In genomic region chr14:102089621-102090343, GRCh38 we compare ENCODE assay signal across 12 cellular contexts. TPM values are rescaled to one million over a fixed set of nuclear protein-coding genes. Genes with fewer than 3 reads are reported as not detected.
DNase-seq lines count a peak whose midpoint lies in the region; ATAC-seq and TF ChIP-seq lines count a peak whose summit lies in the region.
"Had no signal": no experiment of that assay in that cellular context is flagged by ENCODE, and none has a peak within 500 bp of the region (broad histone marks: within the 10 kb centered on the region; RNA-seq: fewer than 3 reads in every experiment).

No MANE protein-coding gene starts in this region.

- H3K9me3 ChIP-seq in trophoblast cell (ENCODE audit: insufficient read depth, low read depth, low read length), result no peaks in the 10 kb centered on the region
- H3K9me3 ChIP-seq in right atrium auricular region, result no peaks in the 10 kb centered on the region
- H3K9me3 ChIP-seq: transverse colon had no signal

- no peak for DNase-seq in activated CD4-positive, alpha-beta T cell treated with anti-CD3 and anti-CD28 coated beads, Interleukin-2, amount 10 ng/mL, durations not matched to agents 7 days and 5 days
- no peak for DNase-seq in activated CD4-positive, alpha-beta T cell treated with anti-CD3 and anti-CD28 coated beads for 4 hours
- no peak for DNase-seq in RWPE1 (ENCODE audit: low spot score)
- no peak for DNase-seq in effector memory CD8-positive, alpha-beta T cell
- DNase-seq in trophoblast cell, result no peak
- no peak for DNase-seq in DMS53 treated with DMSO at 0.1 percent for 48 hours (lab: John Stamatoyannopoulos, UW; ENCODE audit: unreplicated experiment)
- no peak for DNase-seq in right atrium auricular region (ENCODE audit: low spot score)
- DNase-seq: NCI-H510A treated with DMSO at 0.1 percent for 48 hours, PC-3, transverse colon had no signal

- peaks cover 16% of the 10 kb centered on the region for H3K36me3 Mint-ChIP-seq in activated CD4-positive, alpha-beta T cell treated with anti-CD3 and anti-CD28 coated beads, Interleukin-2, amount 10 ng/mL, durations not matched to agents 7 days and 5 days (ENCODE audit: low read depth)
- H3K36me3 Mint-ChIP-seq in effector memory CD8-positive, alpha-beta T cell (ENCODE audit: insufficient read depth), result peaks cover 41% of the 10 kb centered on the region

- no peak for ATAC-seq in effector memory CD8-positive, alpha-beta T cell (replicated peaks)
- no peak for ATAC-seq in GM19452 (IDR thresholded peaks at IDR 0.05; ENCODE audit: unreplicated experiment)
- ATAC-seq: PC-3 had no signal

- no peak overlapping the region for H2BK5ac ChIP-seq in trophoblast cell (ENCODE audit: low read depth, low read length, poor library complexity)

- no peak overlapping the region for H4K12ac ChIP-seq in trophoblast cell (ENCODE audit: low read depth, low read length)

- no peak overlapping the region for H2AFZ ChIP-seq in trophoblast cell (ENCODE audit: insufficient read depth, low read length, poor library complexity)

- H3K4me1 Mint-ChIP-seq in activated CD4-positive, alpha-beta T cell treated with anti-CD3 and anti-CD28 coated beads, Interleukin-2, amount 10 ng/mL, durations not matched to agents 7 days and 5 days, result peaks cover 37% of the 10 kb centered on the region
- H3K4me1 Mint-ChIP-seq in effector memory CD8-positive, alpha-beta T cell (ENCODE audit: low read depth in 2 of 2), result peaks cover 35 to 37% of the 10 kb centered on the region in 2 donors

- H3K4me1 ChIP-seq in trophoblast cell (ENCODE audit: control insufficient read depth in 1 of 2, insufficient read depth in 2 of 2, low read length in 2 of 2) (peaks cover 22 to 23% of the 10 kb centered on the region in 2 experiments), right atrium auricular region (peaks cover 0 to 22% of the 10 kb centered on the region in 2 donors)

- peak overlapping the region; percentile 2 for H2BK12ac ChIP-seq in trophoblast cell (ENCODE audit: low read length)

- H3K14ac ChIP-seq in trophoblast cell (ENCODE audit: low read length), result no peak overlapping the region

- H3K9me3 Mint-ChIP-seq in activated CD4-positive, alpha-beta T cell treated with anti-CD3 and anti-CD28 coated beads, Interleukin-2, amount 10 ng/mL, durations not matched to agents 7 days and 5 days, result no peaks in the 10 kb centered on the region
- no peaks in the 10 kb centered on the region for H3K9me3 Mint-ChIP-seq in effector memory CD8-positive, alpha-beta T cell

- H3K27ac Mint-ChIP-seq in activated CD4-positive, alpha-beta T cell treated with anti-CD3 and anti-CD28 coated beads, Interleukin-2, amount 10 ng/mL, durations not matched to agents 7 days and 5 days, result peak overlapping the region; percentile 66
- peak overlapping the region in 1 of 2 donors; percentile 68 for H3K27ac Mint-ChIP-seq in effector memory CD8-positive, alpha-beta T cell

- H3K4me3 Mint-ChIP-seq in activated CD4-positive, alpha-beta T cell treated with anti-CD3 and anti-CD28 coated beads, Interleukin-2, amount 10 ng/mL, durations not matched to agents 7 days and 5 days, result peak overlapping the region; percentile 83
- peak overlapping the region; percentile 90 to 94 for H3K4me3 Mint-ChIP-seq in effector memory CD8-positive, alpha-beta T cell

- no peak overlapping the region for H2BK120ac ChIP-seq in trophoblast cell (ENCODE audit: insufficient read depth, low read length, poor library complexity)

- H3K79me1 ChIP-seq in trophoblast cell (ENCODE audit: low read length), result peaks cover 20% of the 10 kb centered on the region

- peaks cover 4 to 8% of the 10 kb centered on the region in 2 experiments for H3K36me3 ChIP-seq in trophoblast cell (ENCODE audit: control insufficient read depth in 1 of 2, insufficient read depth in 2 of 2, low read length in 2 of 2)
- peaks cover 9% of the 10 kb centered on the region for H3K36me3 ChIP-seq in right atrium auricular region

- no peak overlapping the region for H4K91ac ChIP-seq in trophoblast cell (ENCODE audit: low read depth, low read length)

- peak overlapping the region; percentile 9 for H2AK5ac ChIP-seq in trophoblast cell (ENCODE audit: low read length)

- H3K9ac ChIP-seq in trophoblast cell (ENCODE audit: low read length), result peak overlapping the region; percentile 19

- no CpG with 5 or more reads among the region's 11 CpGs for WGBS in trophoblast cell (ENCODE audit: extremely low coverage, insufficient coverage, insufficient read length)

- H3K27me3 ChIP-seq in trophoblast cell (ENCODE audit: insufficient read depth, low read length) (no peaks in the 10 kb centered on the region), right atrium auricular region (no peaks in the 10 kb centered on the region)
- H3K27me3 ChIP-seq: transverse colon had no signal

- H3K27ac ChIP-seq in RWPE1 (peak overlapping the region; percentile 93), trophoblast cell (ENCODE audit: low read depth, low read length) (peak overlapping the region; percentile 10), right atrium auricular region (no peak overlapping the region)
- H3K27ac ChIP-seq: coronary artery had no signal

- no peak overlapping the region for H4K8ac ChIP-seq in trophoblast cell (ENCODE audit: low read depth, low read length)

- peak overlapping the region; percentile 14 for H3K18ac ChIP-seq in trophoblast cell (ENCODE audit: low read length)

- peaks cover 21% of the 10 kb centered on the region for H3K79me2 ChIP-seq in trophoblast cell (ENCODE audit: control insufficient read depth, insufficient read depth, low read length, poor library complexity)

- H3K23ac ChIP-seq in trophoblast cell (ENCODE audit: low read length), result no peak overlapping the region

- CTCF ChIA-PET in activated CD4-positive, alpha-beta T cell treated with anti-CD3 and anti-CD28 coated beads, Interleukin-2, amount 10 ng/mL, durations not matched to agents 7 days and 5 days (lab: Charles Lee), result interaction anchor here (0.6 kb wide), 1 partner anchor 204 kb away, joined by 3 read pairs; no protein-coding TSS in a partner anchor
- CTCF ChIA-PET in RWPE1 (lab: Yijun Ruan, JAX), result no interaction called here

- no peak overlapping the region for H3K4ac ChIP-seq in trophoblast cell (ENCODE audit: low read depth, low read length)

- H3K4me3 ChIP-seq in trophoblast cell (ENCODE audit: low read depth, low read length), result no peak overlapping the region
- H3K4me3 ChIP-seq in right atrium auricular region, result no peak overlapping the region
- H3K4me3 ChIP-seq: transverse colon had no signal

- POLR2A ChIA-PET in activated CD4-positive, alpha-beta T cell treated with anti-CD3 and anti-CD28 coated beads, Interleukin-2, amount 10 ng/mL, durations not matched to agents 7 days and 5 days (lab: Charles Lee), result no interaction called here
- POLR2A ChIA-PET in RWPE1 (lab: Yijun Ruan, JAX; ENCODE audit: low non-redundant PET), result interaction anchor here (0.6 kb wide), 1 partner anchor 342 kb away, joined by 3 read pairs; no protein-coding TSS in a partner anchor

- H3K27me3 Mint-ChIP-seq in activated CD4-positive, alpha-beta T cell treated with anti-CD3 and anti-CD28 coated beads, Interleukin-2, amount 10 ng/mL, durations not matched to agents 7 days and 5 days, result no peaks in the 10 kb centered on the region
- H3K27me3 Mint-ChIP-seq in effector memory CD8-positive, alpha-beta T cell, result no peaks in the 10 kb centered on the region

- H3K4me2 ChIP-seq in trophoblast cell (ENCODE audit: low read length), result no peak overlapping the region

- TF ChIP-seq CTCF in RWPE1 (conservative IDR thresholded peaks at IDR 0.05; ENCODE audit: low read depth) (no peak), right atrium auricular region (IDR thresholded peaks at IDR 0.05) (no peak)

RNA-seq across cellular contexts. Expression of gene HSP90AA1, which starts 2.9 kb away (rescaled TPM):
- 100 to 1,000 TPM; 527 to 575 TPM for total RNA-seq in activated CD4-positive, alpha-beta T cell treated with anti-CD3 and anti-CD28 coated beads, Interleukin-2, amount 10 ng/mL, durations not matched to agents 7 days and 5 days
- 699 and 726 TPM in 2 replicates for polyA plus RNA-seq in trophoblast cell (2013)
- total RNA-seq in right atrium auricular region, result 100 to 1,000 TPM; 411 to 457 TPM

RNA-seq across cellular contexts. Expression of gene WDR20, which starts 49.9 kb away (rescaled TPM):
- total RNA-seq in activated CD4-positive, alpha-beta T cell treated with anti-CD3 and anti-CD28 coated beads, Interleukin-2, amount 10 ng/mL, durations not matched to agents 7 days and 5 days, result 10 to 100 TPM; 24.7 to 35.7 TPM
- 17.9 and 18.4 TPM in 2 replicates for polyA plus RNA-seq in trophoblast cell (2013)
- 10 to 100 TPM; 16.0 to 20.1 TPM for total RNA-seq in right atrium auricular region

Comparison
In these comparisons a context has a peak if more than half of its experiments do, and no peak if none do; other contexts are left out.
1. H3K27ac ChIP-seq: peak in RWPE1 (single experiment) and trophoblast cell (single experiment); none in right atrium auricular region (0 of 2).